In the genomic region with DNA sequence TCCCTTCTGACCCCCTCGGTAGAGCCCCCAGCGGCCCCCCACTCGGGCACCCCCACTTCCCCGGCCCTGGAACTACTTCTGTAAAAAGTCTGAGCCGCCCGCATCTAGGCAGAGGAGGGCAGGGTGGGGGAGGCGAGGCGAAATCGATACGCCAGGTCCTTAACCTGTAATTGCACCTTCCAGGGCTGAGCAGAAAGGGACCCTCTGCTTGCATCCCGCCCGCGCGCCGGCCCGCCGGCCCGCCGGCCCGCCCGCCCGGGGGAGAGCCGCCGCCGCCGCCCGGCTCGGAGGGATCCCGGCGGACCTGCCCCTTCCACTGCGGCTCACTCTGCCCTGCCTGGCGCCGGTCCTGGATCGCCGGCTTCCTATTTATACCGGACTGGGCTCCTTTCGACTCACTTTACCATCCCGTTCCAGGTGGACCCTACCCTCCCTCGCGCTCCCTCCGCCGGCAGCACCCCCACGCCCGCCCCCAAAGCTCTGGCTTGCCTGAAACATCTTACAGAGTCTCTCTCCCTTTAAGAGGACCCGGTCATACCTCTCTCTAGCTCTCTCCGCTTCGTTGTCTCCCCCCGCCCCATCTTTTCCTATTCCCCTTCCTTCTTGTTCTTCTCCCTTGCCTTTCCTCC, we compare ENCODE assay signal across 8 cellular contexts. TPM values are rescaled to one million over a fixed set of nuclear protein-coding genes. Genes with fewer than 3 reads are reported as not detected.
DNase-seq lines count a peak whose midpoint lies in the region; ATAC-seq, FAIRE-seq and TF ChIP-seq lines count a peak whose summit lies in the region.

No MANE protein-coding gene starts in this region.

- H3K9me3 Mint-ChIP-seq in activated naive CD4-positive, alpha-beta T cell treated with anti-CD3 and anti-CD28 coated beads, Interleukin-2, amount 10 ng/mL, durations not matched to agents 7 days and 5 days, result no peaks in the 10 kb centered on the region

- H3K36me3 ChIP-seq in GM12878 (ENCODE audit: control insufficient read depth in 2 of 2, insufficient read depth in 2 of 2, low read length in 1 of 2), result no peaks in the 10 kb centered on the region
- H3K36me3 ChIP-seq in PC-9 (ENCODE audit: low read depth), result no peaks in the 10 kb centered on the region

- SMC1A ChIA-PET in GM12878 (lab: Charles Lee; ENCODE audit: uncharacterized antibody, unreplicated experiment), result no interaction called here

- no peak; the same call in 2 of the 3 replicates for ATAC-seq in GM12878

- TF ChIP-seq POLR2A in GM12878 (IDR thresholded peaks at IDR 0.05; ENCODE audit: low read depth, low read length), result no peak

- H3K27ac ChIP-seq in GM12878 (ENCODE audit: control insufficient read depth, insufficient read depth), result no peak overlapping the region
- no peak overlapping the region for H3K27ac ChIP-seq in PC-9

- TF ChIP-seq EP300 in GM12878 (IDR thresholded peaks at IDR 0.05; ENCODE audit: borderline replicate concordance in 1 of 2, control insufficient read depth in 1 of 2, low read depth in 2 of 2, low read length in 2 of 2), result no peak

- H3K4me1 ChIP-seq in GM12878 (ENCODE audit: control insufficient read depth, insufficient read depth, low read length) (no peaks in the 10 kb centered on the region), PC-9 (replicated peaks; ENCODE audit: insufficient read depth) (no peaks in the 10 kb centered on the region)

- no peaks in the 10 kb centered on the region for H3K36me3 Mint-ChIP-seq in activated naive CD4-positive, alpha-beta T cell treated with anti-CD3 and anti-CD28 coated beads, Interleukin-2, amount 10 ng/mL, durations not matched to agents 7 days and 5 days

- intact Hi-C loops in GM12878 (cut with micrococcal nuclease; ENCODE audit: unreplicated experiment) (no loop called here), PC-9 (cut with micrococcal nuclease; ENCODE audit: unreplicated experiment) (no loop called here)

- no peaks in the 10 kb centered on the region for H3F3A ChIP-seq in PC-9 (ENCODE audit: insufficient read depth, low read depth)

- TF ChIP-seq RAD21 in GM12878 (IDR thresholded peaks at IDR 0.05; ENCODE audit: insufficient read depth, low read depth, low read length), result no peak

- H2AFZ ChIP-seq in GM12878 (ENCODE audit: control insufficient read depth, low read depth, low read length), result no peak overlapping the region
- H2AFZ ChIP-seq in PC-9, result no peak overlapping the region

- H3K4me3 ChIP-seq in GM12878, result no peak overlapping the region
- H3K4me3 ChIP-seq in PC-9, result no peak overlapping the region

- peak; percentile 10 for DNase-seq in activated naive CD4-positive, alpha-beta T cell treated with anti-CD3 and anti-CD28 coated beads, Interleukin-2, amount 50 U/mL, for 16 hours
- DNase-seq in activated naive CD4-positive, alpha-beta T cell treated with anti-CD3 and anti-CD28 coated beads, Interleukin-2, amount 10 ng/mL, durations not matched to agents 7 days and 5 days, result no peak
- DNase-seq in GM12878 (ENCODE audit: low read depth, low spot score) (no peak), lung microvascular endothelial cell (ENCODE audit: low read depth in 2 of 2) (peak; percentile 5 to 51), urothelium cell line (ENCODE audit: low spot score) (peak; percentile 31), midbrain (lab: John Stamatoyannopoulos, UW) (no peak), PC-9 (no peak), NOMO-1 (lab: John Stamatoyannopoulos, UW; ENCODE audit: unreplicated experiment in 2 of 2) (no peak)

- in situ Hi-C loops in GM12878 (cut with MboI), result no loop called here

- H3K9me3 ChIP-seq in GM12878 (replicated peaks; ENCODE audit: control insufficient read depth, insufficient read depth, low read length) (no peaks in the 10 kb centered on the region), PC-9 (ENCODE audit: insufficient read depth, low read depth) (no peaks in the 10 kb centered on the region)

- no peaks in the 10 kb centered on the region for H3K9me2 ChIP-seq in PC-9 (ENCODE audit: insufficient read depth)

- no peak overlapping the region for H3K4me3 Mint-ChIP-seq in activated naive CD4-positive, alpha-beta T cell treated with anti-CD3 and anti-CD28 coated beads, Interleukin-2, amount 10 ng/mL, durations not matched to agents 7 days and 5 days

- FAIRE-seq in GM12878 (lab: Jason Lieb, UNC), result no peak
- FAIRE-seq in urothelium cell line (lab: Jason Lieb, UNC), result no peak

- no peaks in the 10 kb centered on the region for H3K4me1 Mint-ChIP-seq in activated naive CD4-positive, alpha-beta T cell treated with anti-CD3 and anti-CD28 coated beads, Interleukin-2, amount 10 ng/mL, durations not matched to agents 7 days and 5 days

- H3K27me3 ChIP-seq in GM12878 (replicated peaks in 1 of 2; ENCODE audit: control insufficient read depth in 2 of 2, insufficient read depth in 2 of 2, low read length in 1 of 2) (peaks cover 12 to 15% of the 10 kb centered on the region in 2 experiments), PC-9 (ENCODE audit: insufficient read depth, low read depth) (no peaks in the 10 kb centered on the region)

- BruUV-seq in GM12878 (replicated peaks; lab: Mats Ljungman, UMichigan) (no TSS peak), PC-9 (replicated peaks; lab: Mats Ljungman, UMichigan) (no TSS peak)

- H3K4me2 ChIP-seq in GM12878 (ENCODE audit: control insufficient read depth, insufficient read depth) (peak overlapping the region; percentile 17; the same call in 1 of the 2 replicates), PC-9 (no peak overlapping the region)

- TF ChIP-seq CTCF in GM12878 (IDR thresholded peaks at IDR 0.05 in 2 of 3, conservative IDR thresholded peaks at IDR 0.05 in 1 of 3; ENCODE audit: control insufficient read depth in 2 of 3, extremely low read depth in 1 of 3, insufficient read depth in 1 of 3, low read depth in 3 of 3, low read length in 3 of 3), result no peak
- no peak for TF ChIP-seq CTCF in PC-9 (conservative IDR thresholded peaks at IDR 0.05)

- H3K9ac ChIP-seq in GM12878 (ENCODE audit: control insufficient read depth, insufficient read depth, low read length), result no peak overlapping the region

- peaks cover 62% of the 10 kb centered on the region for H3K27me3 Mint-ChIP-seq in activated naive CD4-positive, alpha-beta T cell treated with anti-CD3 and anti-CD28 coated beads, Interleukin-2, amount 10 ng/mL, durations not matched to agents 7 days and 5 days

- H3K79me2 ChIP-seq in GM12878 (ENCODE audit: control insufficient read depth, insufficient read depth, low read length) (no peaks in the 10 kb centered on the region), PC-9 (ENCODE audit: low read depth) (no peaks in the 10 kb centered on the region)

- POLR2A ChIA-PET in GM12878 (lab: Charles Lee) (no interaction called here), PC-9 (lab: Charles Lee; ENCODE audit: unreplicated experiment) (no interaction called here)

- H3K27ac Mint-ChIP-seq in activated naive CD4-positive, alpha-beta T cell treated with anti-CD3 and anti-CD28 coated beads, Interleukin-2, amount 10 ng/mL, durations not matched to agents 7 days and 5 days, result no peak overlapping the region

- no peaks in the 10 kb centered on the region for H4K20me1 ChIP-seq in GM12878 (ENCODE audit: control insufficient read depth, insufficient read depth)
- H4K20me1 ChIP-seq in PC-9 (ENCODE audit: insufficient read depth), result no peaks in the 10 kb centered on the region

- RAD21 ChIA-PET in GM12878 (lab: Charles Lee; ENCODE audit: unreplicated experiment), result no interaction called here

- CTCF ChIA-PET in activated naive CD4-positive, alpha-beta T cell treated with anti-CD3 and anti-CD28 coated beads, Interleukin-2, amount 10 ng/mL, durations not matched to agents 7 days and 5 days (lab: Charles Lee), result interaction anchor here (0.6 kb wide), 1 partner anchor 1688 kb away, joined by 3 read pairs; no protein-coding TSS in a partner anchor
- CTCF ChIA-PET in GM12878 (lab: Yijun Ruan, JAX) (no interaction called here), PC-9 (lab: Charles Lee) (no interaction called here)

- 2% methylated on average over 20 of the region's 48 CpGs for WGBS in GM12878 (ENCODE audit: insufficient coverage, insufficient replicate concordance, low lambda C conversion rate, missing lambda C conversion rate)

TF ChIP-seq in GM12878, 131 proteins besides CTCF, POLR2A, EP300 and RAD21:
- peak; percentile 44 for TF ChIP-seq SUZ12 (IDR thresholded peaks at IDR 0.05; ENCODE audit: unreplicated experiment)
- TF ChIP-seq EED (IDR thresholded peaks at IDR 0.05; ENCODE audit: low read depth), result no peak
- TF ChIP-seq, protein P1, sequence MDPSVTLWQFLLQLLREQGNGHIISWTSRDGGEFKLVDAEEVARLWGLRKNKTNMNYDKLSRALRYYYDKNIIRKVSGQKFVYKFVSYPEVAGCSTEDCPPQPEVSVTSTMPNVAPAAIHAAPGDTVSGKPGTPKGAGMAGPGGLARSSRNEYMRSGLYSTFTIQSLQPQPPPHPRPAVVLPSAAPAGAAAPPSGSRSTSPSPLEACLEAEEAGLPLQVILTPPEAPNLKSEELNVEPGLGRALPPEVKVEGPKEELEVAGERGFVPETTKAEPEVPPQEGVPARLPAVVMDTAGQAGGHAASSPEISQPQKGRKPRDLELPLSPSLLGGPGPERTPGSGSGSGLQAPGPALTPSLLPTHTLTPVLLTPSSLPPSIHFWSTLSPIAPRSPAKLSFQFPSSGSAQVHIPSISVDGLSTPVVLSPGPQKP (IDR thresholded peaks at IDR 0.05; ENCODE audit: low read depth, low read length), result no peak
- TF ChIP-seq IKZF2 (IDR thresholded peaks at IDR 0.05), result no peak

RNA-seq across cellular contexts. Expression of a gene that starts 0.8 kb away (rescaled TPM):
- 0.15 TPM in 1 of 2 replicates, not detected in the other for total RNA-seq in GM12878 (2013; cell fraction: nucleolus; rRNA removed)
- total RNA-seq in GM12878 (2014; rRNA removed) (not detected in 2 replicates), GM12878 (2014; rRNA removed; fragmentation: Illumina TruSeq; extraction: Trizol) (not detected in 2 replicates), GM12878 (2021) (0.05 TPM in 1 of 2 replicates, not detected in the other), lung microvascular endothelial cell (0.44 and 1.6 TPM in 2 replicates), PC-9 (2021) (not detected in 2 replicates)
- not detected for polyA plus RNA-seq in GM12878 (2011; ENCODE audit: low read depth)
- polyA plus RNA-seq in GM12878 (2011; rRNA removed) (not detected in 2 replicates), GM12878 (2014; fragmentation: Illumina TruSeq; extraction: Trizol) (not detected in 2 replicates), GM12878 (2014; fragmentation: Nextera tagmentation; extraction: Ambion mirVana) (not detected), GM12878 (2014; rRNA removed) (not detected in 2 replicates), GM12878 (2016; fragmentation: Nextera tagmentation; extraction: Ambion mirVana) (under 1 TPM in 1 of 2 experiments, not detected in 1; 0.03 TPM)
- not detected in 2 replicates for polyA plus RNA-seq in GM12878 (2011; cell fraction: cytosol; rRNA removed)
- polyA plus RNA-seq in GM12878 (2011; cell fraction: nucleus; rRNA removed), result not detected in 2 replicates
- not detected in 2 replicates for polyA plus RNA-seq in GM12878 (2012)
- not detected in 2 replicates for polyA minus RNA-seq in GM12878 (2011; rRNA and poly(A)+ RNA removed)
- not detected in 2 replicates for polyA minus RNA-seq in GM12878 (2011; cell fraction: cytosol; rRNA and poly(A)+ RNA removed)
- polyA minus RNA-seq in GM12878 (2011; cell fraction: nucleus; rRNA and poly(A)+ RNA removed), result not detected in 2 replicates

Comparison
In these comparisons a context has a peak if more than half of its experiments do, and no peak if none do; other contexts are left out.
1. DNase-seq: peak in activated naive CD4-positive, alpha-beta T cell treated with anti-CD3 and anti-CD28 coated beads, Interleukin-2, amount 50 U/mL, for 16 hours (single experiment), lung microvascular endothelial cell (2 of 2) and urothelium cell line (single experiment); none in activated naive CD4-positive, alpha-beta T cell treated with anti-CD3 and anti-CD28 coated beads, Interleukin-2, amount 10 ng/mL, durations not matched to agents 7 days and 5 days (single experiment), GM12878 (single experiment), midbrain (single experiment), PC-9 (0 of 2) and NOMO-1 (0 of 2).